In genomic region chr17:82414548-82415281, GRCh38 we compare ENCODE assay signal across 8 cellular contexts. TPM values are rescaled to one million over a fixed set of nuclear protein-coding genes. Genes with fewer than 3 reads are reported as not detected.
DNase-seq lines count a peak whose midpoint lies in the region; ATAC-seq and TF ChIP-seq lines count a peak whose summit lies in the region.

No MANE protein-coding gene starts in this region.

- peak; percentile 68 for DNase-seq in EH (ENCODE audit: low read depth)
- peak; percentile 79 for DNase-seq in NAMALWA (ENCODE audit: low spot score)
- DNase-seq in activated B cell treated with CpG ODN at 0.5 μM for 24 hours = peak; percentile 64
- peak; percentile 43 for DNase-seq in MCF 10A (ENCODE audit: unreplicated experiment)
- DNase-seq in inferior parietal cortex (ENCODE audit: extremely low spot score) = peak; percentile 71
- peak; percentile 37 to 65 (median 58) for DNase-seq in stimulated activated CD4-positive, alpha-beta T cell treated with anti-CD3 and anti-CD28 coated beads, Interleukin-1b, Interleukin-23, amount 100 ng/mL, for 24 hours (ENCODE audit: low read depth in 4 of 4, low spot score in 1 of 4)

- POLR2A ChIA-PET in activated B cell treated with CpG ODN at 0.5 μM for 24 hours (lab: Charles Lee) (interaction anchor here (0.6 to 1.5 kb wide), 3 partner anchors 35 to 248 kb away, joined by 3 to 4 read pairs (median 3); no protein-coding TSS in a partner anchor), MCF 10A (lab: Yijun Ruan, JAX) (interaction anchor here (0.6 kb wide), 1 partner anchor 108 kb away, joined by 3 read pairs; no protein-coding TSS in a partner anchor)

- H3K27ac Mint-ChIP-seq in activated B cell treated with CpG ODN at 0.5 μM for 24 hours (peak overlapping the region; percentile 37), MCF 10A (ENCODE audit: low read depth, unreplicated experiment) (no peak overlapping the region)

- H3K36me3 Mint-ChIP-seq in activated B cell treated with CpG ODN at 0.5 μM for 24 hours (ENCODE audit: low read depth) (peaks cover 20% of the 10 kb centered on the region), MCF 10A (ENCODE audit: insufficient read depth, unreplicated experiment) (peaks cover 11% of the 10 kb centered on the region)

- no peak overlapping the region for H3K4me3 Mint-ChIP-seq in activated B cell treated with CpG ODN at 0.5 μM for 24 hours
- H3K4me3 Mint-ChIP-seq in MCF 10A (ENCODE audit: unreplicated experiment) = no peak overlapping the region

- BruUV-seq in MCF 10A (replicated peaks; lab: Mats Ljungman, UMichigan) = TSS peak; percentile 1

- CTCF ChIA-PET in activated B cell treated with CpG ODN at 0.5 μM for 24 hours (lab: Charles Lee) (interaction anchor here (0.7 to 1.0 kb wide), 2 partner anchors 62 to 66 kb away, joined by 3 read pairs; no protein-coding TSS in a partner anchor), MCF 10A (lab: Yijun Ruan, JAX) (interaction anchor here (0.6 to 1.0 kb wide), 3 partner anchors 12 to 232 kb away, joined by 3 to 4 read pairs (median 3); no protein-coding TSS in a partner anchor)

- TF ChIP-seq CTCF in activated B cell treated with CpG ODN at 0.5 μM for 24 hours (IDR thresholded peaks at IDR 0.05) (no peak), MCF 10A (IDR thresholded peaks at IDR 0.05; ENCODE audit: unreplicated experiment) (peak; percentile 37)

- peaks cover 26% of the 10 kb centered on the region for H3K4me1 Mint-ChIP-seq in activated B cell treated with CpG ODN at 0.5 μM for 24 hours
- H3K4me1 Mint-ChIP-seq in MCF 10A (ENCODE audit: insufficient read depth, unreplicated experiment) = no peaks in the 10 kb centered on the region

- H3K9me3 Mint-ChIP-seq in activated B cell treated with CpG ODN at 0.5 μM for 24 hours = no peaks in the 10 kb centered on the region
- H3K9me3 Mint-ChIP-seq in MCF 10A (ENCODE audit: unreplicated experiment) = no peaks in the 10 kb centered on the region

- ATAC-seq in activated B cell treated with CpG ODN at 0.5 μM for 24 hours (ENCODE audit: low read depth) (peak; percentile 22), GM21737 (IDR thresholded peaks at IDR 0.05; ENCODE audit: unreplicated experiment) (no peak), GM18511 (IDR thresholded peaks at IDR 0.05; ENCODE audit: unreplicated experiment) (no peak)

- intact Hi-C loops in activated B cell treated with CpG ODN at 0.5 μM for 24 hours (cut with micrococcal nuclease) = loop anchor here (1.0 to 5.0 kb wide), 4 partner anchors 63 to 283 kb away; partner anchors contain the start of gene RAB40B
- intact Hi-C loops in MCF 10A (cut with micrococcal nuclease) = loop anchor here (2.0 to 10.0 kb wide), 3 partner anchors 62 to 140 kb away; no protein-coding TSS in a partner anchor

- H3K27me3 Mint-ChIP-seq in activated B cell treated with CpG ODN at 0.5 μM for 24 hours (no peaks in the 10 kb centered on the region), MCF 10A (ENCODE audit: insufficient read depth, unreplicated experiment) (no peaks in the 10 kb centered on the region)

RNA-seq across cellular contexts. Expression of gene HEXD, which starts 3.4 kb away (rescaled TPM):
- total RNA-seq in activated B cell treated with CpG ODN at 0.5 μM for 24 hours = 69.5 and 88.8 TPM in 2 replicates
- total RNA-seq in MCF 10A (2022) = 14.8 and 16.2 TPM in 2 replicates

RNA-seq across cellular contexts. Expression of gene OGFOD3, which starts 3.7 kb away (rescaled TPM):
- total RNA-seq in activated B cell treated with CpG ODN at 0.5 μM for 24 hours (29.5 and 35.0 TPM in 2 replicates), MCF 10A (2022) (16.5 and 21.1 TPM in 2 replicates)

RNA-seq across cellular contexts. Expression of gene CYBC1, which starts 35.8 kb away (rescaled TPM):
- total RNA-seq in activated B cell treated with CpG ODN at 0.5 μM for 24 hours (405 and 501 TPM in 2 replicates), MCF 10A (2022) (38.0 and 45.4 TPM in 2 replicates)

RNA-seq across cellular contexts. Expression of gene UTS2R, which starts 43.1 kb away (rescaled TPM):
- total RNA-seq in activated B cell treated with CpG ODN at 0.5 μM for 24 hours = not detected in 2 replicates
- total RNA-seq in MCF 10A (2022) = not detected in 2 replicates

RNA-seq across cellular contexts. Expression of gene NARF, which starts 43.8 kb away (rescaled TPM):
- 77.8 and 81.9 TPM in 2 replicates for total RNA-seq in activated B cell treated with CpG ODN at 0.5 μM for 24 hours
- 20.6 TPM in 2 replicates for total RNA-seq in MCF 10A (2022)
